8 cellular contexts compared by ENCODE assay signal in genomic region chr1:156160000-156160743, GRCh38. TPM values are rescaled to one million over a fixed set of nuclear protein-coding genes. Genes with fewer than 3 reads are reported as not detected.
A peak's percentile ranks its signal among the peaks of the same experiment; 100 is the strongest.
DNase-seq lines count a peak whose midpoint lies in the region; ATAC-seq and TF ChIP-seq lines count a peak whose summit lies in the region.

No MANE protein-coding gene starts in this region.

- peak overlapping the region; percentile 54 for H3K27ac Mint-ChIP-seq in CD4-positive, alpha-beta T cell
- H3K27ac Mint-ChIP-seq in WTC11 = no peak overlapping the region

- no peaks in the 10 kb centered on the region for H3K9me3 Mint-ChIP-seq in CD4-positive, alpha-beta T cell
- no peaks in the 10 kb centered on the region for H3K9me3 Mint-ChIP-seq in WTC11

- H3K36me3 Mint-ChIP-seq in CD4-positive, alpha-beta T cell (ENCODE audit: low read depth) = no peaks in the 10 kb centered on the region
- no peaks in the 10 kb centered on the region for H3K36me3 Mint-ChIP-seq in WTC11

- no peaks in the 10 kb centered on the region for H3K27me3 Mint-ChIP-seq in CD4-positive, alpha-beta T cell
- H3K27me3 Mint-ChIP-seq in WTC11 (ENCODE audit: low read depth) = no peaks in the 10 kb centered on the region

- no peak overlapping the region for H3K27ac ChIP-seq in CD4-positive, alpha-beta T cell (ENCODE audit: low read depth, low read length)
- no peak overlapping the region for H3K27ac ChIP-seq in osteoblast (ENCODE audit: low read depth, low read length)

- H3K4me1 Mint-ChIP-seq in CD4-positive, alpha-beta T cell (ENCODE audit: low read depth) = peaks cover 58% of the 10 kb centered on the region
- H3K4me1 Mint-ChIP-seq in WTC11 = peaks cover 32% of the 10 kb centered on the region

- ATAC-seq in CD4-positive, alpha-beta T cell (ENCODE audit: poor library complexity) = no peak
- peak; percentile 6 for ATAC-seq in WTC11

- H3K4me3 Mint-ChIP-seq in CD4-positive, alpha-beta T cell = peak overlapping the region; percentile 84
- H3K4me3 Mint-ChIP-seq in WTC11 = peak overlapping the region; percentile 71

- CTCF ChIA-PET in CD4-positive, alpha-beta T cell (lab: Charles Lee) = no interaction called here
- CTCF ChIA-PET in WTC11 (lab: Charles Lee) = interaction anchor here (1.0 to 2.7 kb wide), 5 partner anchors 19 to 94 kb away, joined by 3 to 23 read pairs (median 6); no protein-coding TSS in a partner anchor

- no peaks in the 10 kb centered on the region for H4K20me1 ChIP-seq in osteoblast (ENCODE audit: insufficient read depth, low read length)

- in situ Hi-C loops in GM13977 (cut with MboI; ENCODE audit: low pct_unique_long_range_greater_than_20kb, low sequenced_read_pairs, unreplicated experiment) = no loop called here

- no peaks in the 10 kb centered on the region for H3K9me3 ChIP-seq in CD4-positive, alpha-beta T cell (ENCODE audit: control insufficient read depth, low read length)
- no peaks in the 10 kb centered on the region for H3K9me3 ChIP-seq in osteoblast (ENCODE audit: low read depth, low read length)

- no peaks in the 10 kb centered on the region for H3K36me3 ChIP-seq in osteoblast (ENCODE audit: insufficient read depth, low read length)

- H3K4me2 ChIP-seq in osteoblast (ENCODE audit: insufficient read depth, low read length) = peak overlapping the region; percentile 60

- H3K4me3 ChIP-seq in fibroblast of villous mesenchyme (ENCODE audit: low read depth, low read length) (peak overlapping the region; percentile 43), osteoblast (ENCODE audit: insufficient read depth, low read length) (peak overlapping the region; percentile 41)

- peak overlapping the region; percentile 64 for H2AFZ ChIP-seq in osteoblast (ENCODE audit: low read length)

- peaks cover 23% of the 10 kb centered on the region for H3K4me1 ChIP-seq in osteoblast (ENCODE audit: insufficient read depth, low read length)

- no peaks in the 10 kb centered on the region for H3K27me3 ChIP-seq in CD4-positive, alpha-beta T cell (ENCODE audit: control insufficient read depth, insufficient read depth, low read length)
- H3K27me3 ChIP-seq in osteoblast (ENCODE audit: insufficient read depth, low read length) = no peaks in the 10 kb centered on the region

- intact Hi-C loops in CD4-positive, alpha-beta T cell (cut with DNase I, micrococcal nuclease) = no loop called here

- no peaks in the 10 kb centered on the region for H3K79me2 ChIP-seq in osteoblast (ENCODE audit: insufficient read depth, low read length)

- POLR2A ChIA-PET in CD4-positive, alpha-beta T cell (lab: Charles Lee) = interaction anchor here (0.6 to 2.3 kb wide), 5 partner anchors 13 to 122 kb away, joined by 3 to 11 read pairs (median 3); partner anchors contain the start of genes PMF1 and SMG5
- POLR2A ChIA-PET in WTC11 (lab: Charles Lee) = interaction anchor here (0.7 to 1.8 kb wide), 2 partner anchors 34 to 53 kb away, joined by 3 to 8 read pairs; partner anchors contain the start of genes PMF1 and SLC25A44

- DNase-seq in CD4-positive, alpha-beta T cell = no peak
- DNase-seq in WTC11 (ENCODE audit: low spot score) = no peak
- no peak for DNase-seq in fibroblast of villous mesenchyme (ENCODE audit: low read depth)
- DNase-seq in osteoblast (ENCODE audit: insufficient read length, low spot score, missing footprints) = no peak
- no peak for DNase-seq in hypothalamus (lab: John Stamatoyannopoulos, UW)
- no peak for DNase-seq in GM13977 (ENCODE audit: low spot score)
- DNase-seq in 8988T = no peak
- no peak for DNase-seq in CD1c-positive myeloid dendritic cell (ENCODE audit: extremely low spot score)

- TF ChIP-seq CTCF in CD4-positive, alpha-beta T cell (IDR thresholded peaks at IDR 0.05) = no peak
- TF ChIP-seq CTCF in WTC11 (IDR thresholded peaks at IDR 0.05) = no peak
- TF ChIP-seq CTCF in fibroblast of villous mesenchyme (IDR thresholded peaks at IDR 0.05; ENCODE audit: insufficient read depth, low read depth, low read length) = no peak
- TF ChIP-seq CTCF in osteoblast (IDR thresholded peaks at IDR 0.05; ENCODE audit: extremely low read depth, low read depth, low read length) = no peak
- TF ChIP-seq CTCF in GM13977 (IDR thresholded peaks at IDR 0.05; ENCODE audit: extremely low read depth, insufficient read depth, missing control alignments) = no peak

TF ChIP-seq in WTC11, 78 proteins besides CTCF, POLR2A, EP300 and RAD21 (continues in another document):
- TF ChIP-seq FOXJ3 (CRISPR knock-in tag; IDR thresholded peaks at IDR 0.05; ENCODE audit: borderline replicate concordance) (no peak), ESRRA (CRISPR knock-in tag; IDR thresholded peaks at IDR 0.05; ENCODE audit: borderline replicate concordance) (no peak), ZNF219 (CRISPR knock-in tag; IDR thresholded peaks at IDR 0.05; ENCODE audit: borderline replicate concordance) (no peak), ZBTB21 (CRISPR knock-in tag; IDR thresholded peaks at IDR 0.05; ENCODE audit: borderline replicate concordance) (no peak), ZNF671 (CRISPR knock-in tag; IDR thresholded peaks at IDR 0.05) (no peak), ZNF263 (CRISPR knock-in tag; IDR thresholded peaks at IDR 0.05; ENCODE audit: low read depth) (no peak), NR2C2 (CRISPR knock-in tag; IDR thresholded peaks at IDR 0.05) (no peak), ZNF396 (CRISPR knock-in tag; IDR thresholded peaks at IDR 0.05; ENCODE audit: borderline replicate concordance) (no peak), ZNF416 (CRISPR knock-in tag; IDR thresholded peaks at IDR 0.05) (no peak), ZBTB43 (CRISPR knock-in tag; IDR thresholded peaks at IDR 0.05) (no peak), RELA (CRISPR knock-in tag; IDR thresholded peaks at IDR 0.05; ENCODE audit: borderline replicate concordance) (no peak)
- TF ChIP-seq, protein P1, sequence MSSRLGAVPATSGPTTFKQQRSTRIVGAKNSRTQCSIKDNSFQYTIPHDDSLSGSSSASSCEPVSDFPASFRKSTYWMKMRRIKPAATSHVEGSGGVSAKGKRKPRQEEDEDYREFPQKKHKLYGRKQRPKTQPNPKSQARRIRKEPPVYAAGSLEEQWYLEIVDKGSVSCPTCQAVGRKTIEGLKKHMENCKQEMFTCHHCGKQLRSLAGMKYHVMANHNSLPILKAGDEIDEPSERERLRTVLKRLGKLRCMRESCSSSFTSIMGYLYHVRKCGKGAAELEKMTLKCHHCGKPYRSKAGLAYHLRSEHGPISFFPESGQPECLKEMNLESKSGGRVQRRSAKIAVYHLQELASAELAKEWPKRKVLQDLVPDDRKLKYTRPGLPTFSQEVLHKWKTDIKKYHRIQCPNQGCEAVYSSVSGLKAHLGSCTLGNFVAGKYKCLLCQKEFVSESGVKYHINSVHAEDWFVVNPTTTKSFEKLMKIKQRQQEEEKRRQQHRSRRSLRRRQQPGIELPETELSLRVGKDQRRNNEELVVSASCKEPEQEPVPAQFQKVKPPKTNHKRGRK (CRISPR knock-in tag; IDR thresholded peaks at IDR 0.05; ENCODE audit: borderline replicate concordance) = no peak
- TF ChIP-seq, protein P2, sequence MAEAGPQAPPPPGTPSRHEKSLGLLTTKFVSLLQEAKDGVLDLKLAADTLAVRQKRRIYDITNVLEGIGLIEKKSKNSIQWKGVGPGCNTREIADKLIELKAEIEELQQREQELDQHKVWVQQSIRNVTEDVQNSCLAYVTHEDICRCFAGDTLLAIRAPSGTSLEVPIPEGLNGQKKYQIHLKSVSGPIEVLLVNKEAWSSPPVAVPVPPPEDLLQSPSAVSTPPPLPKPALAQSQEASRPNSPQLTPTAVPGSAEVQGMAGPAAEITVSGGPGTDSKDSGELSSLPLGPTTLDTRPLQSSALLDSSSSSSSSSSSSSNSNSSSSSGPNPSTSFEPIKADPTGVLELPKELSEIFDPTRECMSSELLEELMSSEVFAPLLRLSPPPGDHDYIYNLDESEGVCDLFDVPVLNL (CRISPR knock-in tag; IDR thresholded peaks at IDR 0.05; ENCODE audit: borderline replicate concordance, low read depth) = no peak
- TF ChIP-seq, protein P3, sequence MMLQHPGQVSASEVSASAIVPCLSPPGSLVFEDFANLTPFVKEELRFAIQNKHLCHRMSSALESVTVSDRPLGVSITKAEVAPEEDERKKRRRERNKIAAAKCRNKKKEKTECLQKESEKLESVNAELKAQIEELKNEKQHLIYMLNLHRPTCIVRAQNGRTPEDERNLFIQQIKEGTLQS (CRISPR knock-in tag; conservative IDR thresholded peaks at IDR 0.05) = no peak

RNA-seq across cellular contexts. Expression of gene SEMA4A, which starts 6.8 kb away (rescaled TPM):
- total RNA-seq in CD4-positive, alpha-beta T cell = 10 to 100 TPM in 1 of 2 experiments, 1 to 10 TPM in 1; 9.4 to 10.1 TPM
- total RNA-seq in WTC11 (2021) (6.9 to 12.4 TPM (median 8.7 TPM) in 3 replicates), fibroblast of villous mesenchyme (0.43 and 0.64 TPM in 2 replicates), osteoblast (1.5 and 1.8 TPM in 2 replicates)

RNA-seq across cellular contexts. Expression of gene SLC25A44, which starts 33.7 kb away (rescaled TPM):
- 10 to 100 TPM; 11.6 to 13.0 TPM for total RNA-seq in CD4-positive, alpha-beta T cell
- total RNA-seq in WTC11 (2021) (17.9 to 29.1 TPM (median 19.7 TPM) in 3 replicates), fibroblast of villous mesenchyme (17.1 and 18.6 TPM in 2 replicates), osteoblast (15.0 and 15.2 TPM in 2 replicates)

RNA-seq across cellular contexts. Expression of gene LMNA, which starts 45.7 kb away (rescaled TPM):
- total RNA-seq in CD4-positive, alpha-beta T cell = 100 to 1,000 TPM; 435 to 455 TPM
- total RNA-seq in WTC11 (2021) = 40.7 to 68.8 TPM (median 46.2 TPM) in 3 replicates
- total RNA-seq in fibroblast of villous mesenchyme = 694 and 1,059 TPM in 2 replicates
- total RNA-seq in osteoblast = 774 and 854 TPM in 2 replicates

RNA-seq across cellular contexts. Expression of gene PMF1, which starts 52.6 kb away (rescaled TPM):
- 10 to 100 TPM; 58.0 to 61.2 TPM for total RNA-seq in CD4-positive, alpha-beta T cell
- total RNA-seq in WTC11 (2021) (112 to 129 TPM (median 115 TPM) in 3 replicates), fibroblast of villous mesenchyme (30.2 and 50.9 TPM in 2 replicates), osteoblast (31.2 and 34.0 TPM in 2 replicates)
